In the genomic region with DNA sequence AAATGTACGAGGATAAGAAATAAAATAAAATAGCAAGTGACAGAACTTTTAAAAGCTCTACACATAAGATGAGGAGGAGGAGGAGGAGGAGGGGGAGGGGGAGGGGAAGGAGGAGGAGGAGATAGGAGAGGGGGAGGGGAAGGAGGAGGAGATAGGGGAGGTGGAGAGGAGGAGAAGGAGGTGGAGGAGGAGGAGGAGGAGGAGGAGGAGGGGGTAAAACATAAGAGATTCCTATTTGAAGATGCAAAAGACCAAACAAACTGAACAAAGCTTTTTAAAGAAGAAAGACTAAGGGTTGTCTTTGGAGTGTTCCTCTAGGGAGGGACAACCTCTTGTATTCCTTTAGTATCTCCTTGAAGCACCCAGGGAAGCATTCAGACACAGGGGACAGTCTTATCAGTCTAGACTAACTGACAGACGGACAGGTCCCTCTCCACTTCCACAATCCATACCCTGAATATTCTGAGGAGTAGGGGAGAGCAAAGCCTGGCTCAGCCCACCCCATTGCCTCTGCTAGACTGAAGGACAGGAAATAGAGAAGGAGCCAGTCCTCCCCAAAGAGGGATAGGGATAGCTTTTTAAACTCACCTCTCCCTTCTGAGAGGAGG, we compare ENCODE assay signal across 27 cellular contexts. TPM values are rescaled to one million over a fixed set of nuclear protein-coding genes. Genes with fewer than 3 reads are reported as not detected.
A peak's percentile ranks its signal among the peaks of the same experiment; 100 is the strongest.
DNase-seq lines count a peak whose midpoint lies in the region; ATAC-seq, FAIRE-seq and TF ChIP-seq lines count a peak whose summit lies in the region.
"Had no signal": no experiment of that assay in that cellular context is flagged by ENCODE, and none has a peak within 500 bp of the region (broad histone marks: within the 10 kb centered on the region; RNA-seq: fewer than 3 reads in every experiment).

No MANE protein-coding gene starts in this region.

- H3K9me3 ChIP-seq in CD4-positive, alpha-beta T cell (ENCODE audit: control insufficient read depth, low read length), result no peaks in the 10 kb centered on the region
- H3K9me3 ChIP-seq: A549, BE2C, lower lobe of right lung, upper lobe of right lung had no signal

- peaks cover 70% of the 10 kb centered on the region for H3K4me1 Mint-ChIP-seq in activated CD4-positive, alpha-beta memory T cell treated with anti-CD3 and anti-CD28 coated beads for 36 hours (ENCODE audit: low read depth)
- H3K4me1 Mint-ChIP-seq in activated CD4-positive, alpha-beta memory T cell treated with anti-CD3 and anti-CD28 coated beads, Interleukin-2, amount 10 ng/mL, durations not matched to agents 7 days and 5 days, result peaks cover 45% of the 10 kb centered on the region
- peaks cover 93% of the 10 kb centered on the region for H3K4me1 Mint-ChIP-seq in CD4-positive, alpha-beta T cell (ENCODE audit: low read depth)
- peaks cover 44% of the 10 kb centered on the region for H3K4me1 Mint-ChIP-seq in activated naive CD8-positive, alpha-beta T cell treated with anti-CD3 and anti-CD28 coated beads for 36 hours
- peaks cover 44% of the 10 kb centered on the region for H3K4me1 Mint-ChIP-seq in nephron

- TF ChIP-seq CTCF in CD4-positive, alpha-beta T cell (IDR thresholded peaks at IDR 0.05), result no peak
- no peak for TF ChIP-seq CTCF in nephron (IDR thresholded peaks at IDR 0.05; ENCODE audit: unreplicated experiment in 3 of 3)

- no peaks in the 10 kb centered on the region for H3K9me3 Mint-ChIP-seq in activated CD4-positive, alpha-beta memory T cell treated with anti-CD3 and anti-CD28 coated beads for 36 hours
- H3K9me3 Mint-ChIP-seq in activated CD4-positive, alpha-beta memory T cell treated with anti-CD3 and anti-CD28 coated beads, Interleukin-2, amount 10 ng/mL, durations not matched to agents 7 days and 5 days, result no peaks in the 10 kb centered on the region
- no peaks in the 10 kb centered on the region for H3K9me3 Mint-ChIP-seq in CD4-positive, alpha-beta T cell
- peaks cover 2% of the 10 kb centered on the region for H3K9me3 Mint-ChIP-seq in activated naive CD8-positive, alpha-beta T cell treated with anti-CD3 and anti-CD28 coated beads for 36 hours
- no peaks in the 10 kb centered on the region for H3K9me3 Mint-ChIP-seq in nephron

- FAIRE-seq in GM12891 (lab: Jason Lieb, UNC), result no peak
- FAIRE-seq: A549 had no signal

- peak overlapping the region; percentile 60 for H3K27ac Mint-ChIP-seq in activated CD4-positive, alpha-beta memory T cell treated with anti-CD3 and anti-CD28 coated beads for 36 hours
- H3K27ac Mint-ChIP-seq in activated CD4-positive, alpha-beta memory T cell treated with anti-CD3 and anti-CD28 coated beads, Interleukin-2, amount 10 ng/mL, durations not matched to agents 7 days and 5 days, result no peak overlapping the region
- H3K27ac Mint-ChIP-seq in CD4-positive, alpha-beta T cell, result peak overlapping the region; percentile 95
- H3K27ac Mint-ChIP-seq in activated naive CD8-positive, alpha-beta T cell treated with anti-CD3 and anti-CD28 coated beads for 36 hours, result peak overlapping the region; percentile 5
- peak overlapping the region; percentile 50 to 53 (median 53) for H3K27ac Mint-ChIP-seq in nephron

- H3K27me3 ChIP-seq in CD4-positive, alpha-beta T cell (ENCODE audit: control insufficient read depth, insufficient read depth, low read length), result no peaks in the 10 kb centered on the region
- H3K27me3 ChIP-seq: upper lobe of right lung had no signal

- no peak overlapping the region for H3K27ac ChIP-seq in CD4-positive, alpha-beta T cell (ENCODE audit: low read depth, low read length)
- H3K27ac ChIP-seq: A549, dorsolateral prefrontal cortex, lower lobe of right lung, upper lobe of right lung had no signal

- no peak for ATAC-seq in CD4-positive, alpha-beta T cell (ENCODE audit: poor library complexity)
- ATAC-seq in HG02840 (IDR thresholded peaks at IDR 0.05; ENCODE audit: low FRiP score, unreplicated experiment), result no peak
- ATAC-seq: A549; lower lobe of right lung; stimulated activated naive CD8-positive, alpha-beta T cell treated with anti-CD3 and anti-CD28 coated beads, Interleukin-15, Interleukin-2, amounts not matched to agents 100 U/mL and 50 U/mL, for 24 hours; upper lobe of right lung had no signal

- CTCF ChIA-PET in activated CD4-positive, alpha-beta memory T cell treated with anti-CD3 and anti-CD28 coated beads for 36 hours (lab: Charles Lee), result interaction anchor here (0.6 to 1.5 kb wide), 3 partner anchors 12 to 260 kb away, joined by 3 to 4 read pairs (median 3); no protein-coding TSS in a partner anchor
- CTCF ChIA-PET in activated CD4-positive, alpha-beta memory T cell treated with anti-CD3 and anti-CD28 coated beads, Interleukin-2, amount 10 ng/mL, durations not matched to agents 7 days and 5 days (lab: Charles Lee), result interaction anchor here (1.4 kb wide), 1 partner anchor 9 kb away, joined by 3 read pairs; no protein-coding TSS in a partner anchor
- CTCF ChIA-PET in CD4-positive, alpha-beta T cell (lab: Charles Lee), result interaction anchor here (0.9 to 1.0 kb wide), 2 partner anchors 9 to 57 kb away, joined by 3 read pairs; no protein-coding TSS in a partner anchor

- no peak for TF ChIP-seq POLR2A in GM12891 (IDR thresholded peaks at IDR 0.05; ENCODE audit: low read depth, low read length)

- no peaks in the 10 kb centered on the region for H3K27me3 Mint-ChIP-seq in activated CD4-positive, alpha-beta memory T cell treated with anti-CD3 and anti-CD28 coated beads for 36 hours
- no peaks in the 10 kb centered on the region for H3K27me3 Mint-ChIP-seq in activated CD4-positive, alpha-beta memory T cell treated with anti-CD3 and anti-CD28 coated beads, Interleukin-2, amount 10 ng/mL, durations not matched to agents 7 days and 5 days
- no peaks in the 10 kb centered on the region for H3K27me3 Mint-ChIP-seq in CD4-positive, alpha-beta T cell
- H3K27me3 Mint-ChIP-seq in activated naive CD8-positive, alpha-beta T cell treated with anti-CD3 and anti-CD28 coated beads for 36 hours, result no peaks in the 10 kb centered on the region
- peaks cover 4% of the 10 kb centered on the region for H3K27me3 Mint-ChIP-seq in nephron (ENCODE audit: low read depth)

- intact Hi-C loops in activated CD4-positive, alpha-beta memory T cell treated with anti-CD3 and anti-CD28 coated beads for 36 hours (cut with micrococcal nuclease), result no loop called here
- intact Hi-C loops in CD4-positive, alpha-beta T cell (cut with DNase I, micrococcal nuclease), result no loop called here

- POLR2A ChIA-PET in activated CD4-positive, alpha-beta memory T cell treated with anti-CD3 and anti-CD28 coated beads for 36 hours (lab: Charles Lee), result no interaction called here
- POLR2A ChIA-PET in activated CD4-positive, alpha-beta memory T cell treated with anti-CD3 and anti-CD28 coated beads, Interleukin-2, amount 10 ng/mL, durations not matched to agents 7 days and 5 days (lab: Charles Lee), result interaction anchor here (0.9 to 1.4 kb wide), 3 partner anchors 15 to 31 kb away, joined by 3 read pairs; no protein-coding TSS in a partner anchor
- POLR2A ChIA-PET in CD4-positive, alpha-beta T cell (lab: Charles Lee), result interaction anchor here (0.8 to 6.7 kb wide), 6 partner anchors 10 to 57 kb away, joined by 3 to 50 read pairs (median 5); partner anchors contain the start of gene TC2N

- H3K4me3 Mint-ChIP-seq in activated CD4-positive, alpha-beta memory T cell treated with anti-CD3 and anti-CD28 coated beads for 36 hours, result no peak overlapping the region
- H3K4me3 Mint-ChIP-seq in activated CD4-positive, alpha-beta memory T cell treated with anti-CD3 and anti-CD28 coated beads, Interleukin-2, amount 10 ng/mL, durations not matched to agents 7 days and 5 days, result no peak overlapping the region
- H3K4me3 Mint-ChIP-seq in CD4-positive, alpha-beta T cell, result peak overlapping the region; percentile 59
- H3K4me3 Mint-ChIP-seq in activated naive CD8-positive, alpha-beta T cell treated with anti-CD3 and anti-CD28 coated beads for 36 hours, result no peak overlapping the region
- peak overlapping the region in 1 of 3 experiments; percentile 13 for H3K4me3 Mint-ChIP-seq in nephron

- H3K36me3 Mint-ChIP-seq in activated CD4-positive, alpha-beta memory T cell treated with anti-CD3 and anti-CD28 coated beads for 36 hours, result peaks cover 3% of the 10 kb centered on the region
- H3K36me3 Mint-ChIP-seq in activated CD4-positive, alpha-beta memory T cell treated with anti-CD3 and anti-CD28 coated beads, Interleukin-2, amount 10 ng/mL, durations not matched to agents 7 days and 5 days (ENCODE audit: low read depth), result peaks cover 82% of the 10 kb centered on the region
- peaks cover 94% of the 10 kb centered on the region for H3K36me3 Mint-ChIP-seq in CD4-positive, alpha-beta T cell (ENCODE audit: low read depth)
- peaks cover 10% of the 10 kb centered on the region for H3K36me3 Mint-ChIP-seq in activated naive CD8-positive, alpha-beta T cell treated with anti-CD3 and anti-CD28 coated beads for 36 hours
- H3K36me3 Mint-ChIP-seq in nephron (ENCODE audit: low read depth), result no peaks in the 10 kb centered on the region

- no peak for DNase-seq in activated CD4-positive, alpha-beta memory T cell treated with anti-CD3 and anti-CD28 coated beads for 36 hours
- DNase-seq in activated CD4-positive, alpha-beta memory T cell treated with anti-CD3 and anti-CD28 coated beads, Interleukin-2, amount 10 ng/mL, durations not matched to agents 7 days and 5 days, result no peak
- DNase-seq in CD4-positive, alpha-beta T cell, result no peak
- DNase-seq in activated naive CD8-positive, alpha-beta T cell treated with anti-CD3 and anti-CD28 coated beads for 36 hours, result no peak
- DNase-seq in GM12891 (ENCODE audit: insufficient read length, low spot score) (no peak), NCI-H2196 treated with DMSO at 0.1 percent for 48 hours (lab: John Stamatoyannopoulos, UW; ENCODE audit: unreplicated experiment) (no peak)
- DNase-seq: activated CD4-positive, CD25-positive, alpha-beta regulatory T cell treated with anti-CD3 and anti-CD28 coated beads, Interleukin-2, amount 50 U/mL, for 72 hours; activated CD8-positive, alpha-beta memory T cell treated with anti-CD3 and anti-CD28 coated beads, Interleukin-2, amount 50 U/mL, for 4 hours; activated gamma-delta T cell; BE2C; Calu3; central memory CD4-positive, alpha-beta T cell; dorsolateral prefrontal cortex; erythroblast; hypothalamus; Karpas-422; lower lobe of right lung; MV-4-11; NCI-H2171 treated with DMSO at 0.1 percent for 48 hours; NCI-H69; nucleus accumbens; stimulated activated CD4-positive, alpha-beta T cell treated with anti-CD3 and anti-CD28 coated beads, Interleukin-4, amount 100 ng/mL, for 24 hours; stimulated activated naive CD8-positive, alpha-beta T cell treated with anti-CD3 and anti-CD28 coated beads, Interleukin-15, Interleukin-2, amounts not matched to agents 100 U/mL and 50 U/mL, for 24 hours; upper lobe of right lung had no signal

TF ChIP-seq in GM12891, 5 proteins besides CTCF, POLR2A, EP300 and RAD21 (continues in another document):
- TF ChIP-seq PAX5 (IDR thresholded peaks at IDR 0.05; ENCODE audit: insufficient read depth, low read length, severe bottlenecking) (no peak), POLR2AphosphoS5 (IDR thresholded peaks at IDR 0.05; ENCODE audit: low read depth, low read length) (no peak)

RNA-seq across cellular contexts. Expression of gene TC2N, which starts 12.9 kb away (rescaled TPM):
- total RNA-seq in activated CD4-positive, alpha-beta memory T cell treated with anti-CD3 and anti-CD28 coated beads for 36 hours, result 10 to 100 TPM; 44.9 to 46.6 TPM
- total RNA-seq in activated CD4-positive, alpha-beta memory T cell treated with anti-CD3 and anti-CD28 coated beads, Interleukin-2, amount 10 ng/mL, durations not matched to agents 7 days and 5 days, result 100 to 1,000 TPM; 180 to 195 TPM
- 100 to 1,000 TPM; 129 to 138 TPM for total RNA-seq in CD4-positive, alpha-beta T cell
- 10 to 100 TPM; 16.7 to 17.4 TPM for total RNA-seq in activated naive CD8-positive, alpha-beta T cell treated with anti-CD3 and anti-CD28 coated beads for 36 hours
- 3.5 TPM for polyA plus RNA-seq in GM12891 (2012; ENCODE audit: low read depth, missing spikeins)
